Comparison of ENCODE assay signal across 1 cellular context in genomic region chr4:40307627-40308497, GRCh38.
A peak's percentile ranks its signal among the peaks of the same experiment; 100 is the strongest.
TF ChIP-seq lines count a peak whose summit lies in the region.

No MANE protein-coding gene starts in this region.

TF ChIP-seq in K562, 482 proteins besides CTCF, POLR2A, EP300 and RAD21 (continued from another document and continues in another):
- TF ChIP-seq ZBTB40 (IDR thresholded peaks at IDR 0.05) (no peak), ZBTB40 (CRISPR knock-in tag; IDR thresholded peaks at IDR 0.05) (no peak), NFIC (IDR thresholded peaks at IDR 0.05) (peak; percentile 60), TRIM24 (IDR thresholded peaks at IDR 0.05) (peak; percentile 70 to 72; a peak in 3 of 4 replicates), CHD2 (IDR thresholded peaks at IDR 0.05; ENCODE audit: low read depth, low read length) (no peak), KDM1A (IDR thresholded peaks at IDR 0.05) (peak; percentile 22 to 54; a peak in 1 of 4 replicates), U2AF1 (optimal IDR thresholded peaks at IDR 0.05; ENCODE audit: low read depth, low read length) (no peak), ZNF3 (CRISPR knock-in tag; IDR thresholded peaks at IDR 0.05) (no peak), SREBF2 (CRISPR knock-in tag; IDR thresholded peaks at IDR 0.05) (no peak), STAT5B (CRISPR knock-in tag; IDR thresholded peaks at IDR 0.05) (no peak), SMC3 (conservative IDR thresholded peaks at IDR 0.05; ENCODE audit: insufficient read depth, low read depth, low read length) (no peak), KDM2B (CRISPR knock-in tag; IDR thresholded peaks at IDR 0.05) (no peak), RAD51 (IDR thresholded peaks at IDR 0.05; ENCODE audit: borderline replicate concordance, low read depth) (no peak), ZNF79 (CRISPR knock-in tag; IDR thresholded peaks at IDR 0.05; ENCODE audit: low read depth) (no peak), PURB (CRISPR knock-in tag; IDR thresholded peaks at IDR 0.05; ENCODE audit: low read depth) (no peak), ZNF324 (CRISPR knock-in tag; IDR thresholded peaks at IDR 0.05) (no peak), RB1 (IDR thresholded peaks at IDR 0.05; ENCODE audit: low read depth) (no peak), ZEB2 (IDR thresholded peaks at IDR 0.05) (peak; percentile 97), MITF (IDR thresholded peaks at IDR 0.05) (no peak), CGGBP1 (CRISPR knock-in tag; IDR thresholded peaks at IDR 0.05) (no peak), HNRNPLL (IDR thresholded peaks at IDR 0.05; ENCODE audit: low read depth, low read length, poor library complexity, severe bottlenecking) (no peak), ARNT (IDR thresholded peaks at IDR 0.05) (no peak), DDX20 (tag; IDR thresholded peaks at IDR 0.05; ENCODE audit: low read depth) (no peak), ZFP91 (CRISPR knock-in tag; IDR thresholded peaks at IDR 0.05) (no peak), ZNF133 (CRISPR knock-in tag; IDR thresholded peaks at IDR 0.05) (no peak), ZBTB34 (CRISPR knock-in tag; IDR thresholded peaks at IDR 0.05) (no peak), NONO (IDR thresholded peaks at IDR 0.05; ENCODE audit: low read depth in 2 of 2, low read length in 1 of 2) (no peak), ZNF395 (CRISPR knock-in tag; IDR thresholded peaks at IDR 0.05) (peak; percentile 56; the same call in 1 of the 2 replicates), TRIM28 (IDR thresholded peaks at IDR 0.05) (no peak), HIVEP1 (CRISPR knock-in tag; IDR thresholded peaks at IDR 0.05) (no peak), RBM17 (IDR thresholded peaks at IDR 0.05; ENCODE audit: borderline replicate concordance, low read depth, low read length) (no peak), PHB2 (IDR thresholded peaks at IDR 0.05; ENCODE audit: low read depth) (0 out of 2 replicates have a peak, but pooled peaks have one; percentile 32), FOXP1 (CRISPR knock-in tag; IDR thresholded peaks at IDR 0.05) (no peak), HOMEZ (CRISPR knock-in tag; IDR thresholded peaks at IDR 0.05) (no peak), ZNF12 (CRISPR knock-in tag; IDR thresholded peaks at IDR 0.05) (no peak), ZC3H11A (IDR thresholded peaks at IDR 0.05; ENCODE audit: low read depth, low read length) (no peak), PHF20 (IDR thresholded peaks at IDR 0.05; ENCODE audit: partially characterized antibody) (no peak), ZNF695 (CRISPR knock-in tag; IDR thresholded peaks at IDR 0.05) (no peak), ZNF764 (CRISPR knock-in tag; IDR thresholded peaks at IDR 0.05; ENCODE audit: low read depth) (no peak), SOX6 (IDR thresholded peaks at IDR 0.05) (peak; percentile 87), NFYB (IDR thresholded peaks at IDR 0.05; ENCODE audit: extremely low read depth, insufficient read length) (no peak), POLR3G (IDR thresholded peaks at IDR 0.05; ENCODE audit: extremely low read depth, insufficient read length, insufficient replicate concordance) (no peak), FIP1L1 (IDR thresholded peaks at IDR 0.05; ENCODE audit: low read depth, low read length, poor library complexity, severe bottlenecking) (no peak), PML (IDR thresholded peaks at IDR 0.05; ENCODE audit: low read length) (peak; percentile 90), XRCC5 (IDR thresholded peaks at IDR 0.05; ENCODE audit: low read depth, low read length) (no peak), TCF7 (IDR thresholded peaks at IDR 0.05; ENCODE audit: borderline replicate concordance) (no peak), DLX4 (CRISPR knock-in tag; IDR thresholded peaks at IDR 0.05) (no peak), ZNF277 (CRISPR knock-in tag; IDR thresholded peaks at IDR 0.05; ENCODE audit: borderline replicate concordance) (no peak), ESRRA (IDR thresholded peaks at IDR 0.05; ENCODE audit: borderline replicate concordance, low read depth) (0 out of 2 replicates have a peak, but pooled peaks have one; percentile 13), SIN3A (IDR thresholded peaks at IDR 0.05; ENCODE audit: borderline replicate concordance in 2 of 2, control insufficient read depth in 1 of 2, low read depth in 2 of 2, low read length in 2 of 2) (no peak), MXI1 (IDR thresholded peaks at IDR 0.05; ENCODE audit: low read depth, low read length) (no peak), TCF15 (CRISPR knock-in tag; IDR thresholded peaks at IDR 0.05) (no peak), MECOM (CRISPR knock-in tag; IDR thresholded peaks at IDR 0.05) (peak; percentile 85)
